27 cellular contexts compared by ENCODE assay signal in genomic region chr2:75952173-75952572, GRCh38.
"Had no signal": no experiment of that assay in that cellular context is flagged by ENCODE, and none has a peak within 500 bp of the region (broad histone marks: within the 10 kb centered on the region; RNA-seq: fewer than 3 reads in every experiment).

No MANE protein-coding gene starts in this region.

- H3K4me1 ChIP-seq: esophagus squamous epithelium, gastrocnemius medialis, heart right ventricle, left lung, lower lobe of right lung had no signal

- H3K36me3 ChIP-seq: esophagus squamous epithelium, gastrocnemius medialis, heart right ventricle, left lung, lower lobe of right lung had no signal

- ATAC-seq: esophagus mucosa, gastrocnemius medialis, heart right ventricle, left cardiac atrium, left lung, left ventricle myocardium superior, lower lobe of right lung, mucosa of descending colon had no signal

- H3K4me1 Mint-ChIP-seq: mesothelial cell of epicardium had no signal

- H3K9me3 Mint-ChIP-seq: mesothelial cell of epicardium had no signal

- H3K36me3 Mint-ChIP-seq: mesothelial cell of epicardium had no signal

- DNase-seq: dermis blood vessel endothelial cell; dorsolateral prefrontal cortex; effector CD4-positive, alpha-beta T cell; effector memory CD4-positive, alpha-beta T cell; erythroblast; esophagus squamous epithelium; foreskin fibroblast; foreskin melanocyte; gastrocnemius medialis; glutamatergic neuron; head of caudate nucleus; heart right ventricle; hippocampal formation; left cardiac atrium; left lung; left ventricle myocardium superior; lower lobe of right lung; mesenchymal stem cell; mucosa of descending colon had no signal

- H3K4me3 Mint-ChIP-seq: mesothelial cell of epicardium had no signal

- H3K27me3 ChIP-seq: dorsolateral prefrontal cortex, esophagus squamous epithelium, gastrocnemius medialis, heart right ventricle, left lung had no signal

- H3K27ac Mint-ChIP-seq: mesothelial cell of epicardium had no signal

- FAIRE-seq: colon, endothelial cell of umbilical vein, islet of Langerhans, keratinocyte had no signal

- H3K9me3 ChIP-seq: esophagus squamous epithelium, gastrocnemius medialis, heart right ventricle, left lung, lower lobe of right lung, mucosa of descending colon had no signal

- H3K27ac ChIP-seq: coronary artery, dorsolateral prefrontal cortex, epithelial cell of prostate, esophagus squamous epithelium, gastrocnemius medialis, heart right ventricle, left lung, lower lobe of right lung had no signal

- H3K4me3 ChIP-seq: coronary artery, dorsolateral prefrontal cortex, esophagus squamous epithelium, gastrocnemius medialis, heart right ventricle, left lung, lower lobe of right lung, mucosa of descending colon had no signal
